8 cellular contexts compared by ENCODE assay signal in the genomic region with DNA sequence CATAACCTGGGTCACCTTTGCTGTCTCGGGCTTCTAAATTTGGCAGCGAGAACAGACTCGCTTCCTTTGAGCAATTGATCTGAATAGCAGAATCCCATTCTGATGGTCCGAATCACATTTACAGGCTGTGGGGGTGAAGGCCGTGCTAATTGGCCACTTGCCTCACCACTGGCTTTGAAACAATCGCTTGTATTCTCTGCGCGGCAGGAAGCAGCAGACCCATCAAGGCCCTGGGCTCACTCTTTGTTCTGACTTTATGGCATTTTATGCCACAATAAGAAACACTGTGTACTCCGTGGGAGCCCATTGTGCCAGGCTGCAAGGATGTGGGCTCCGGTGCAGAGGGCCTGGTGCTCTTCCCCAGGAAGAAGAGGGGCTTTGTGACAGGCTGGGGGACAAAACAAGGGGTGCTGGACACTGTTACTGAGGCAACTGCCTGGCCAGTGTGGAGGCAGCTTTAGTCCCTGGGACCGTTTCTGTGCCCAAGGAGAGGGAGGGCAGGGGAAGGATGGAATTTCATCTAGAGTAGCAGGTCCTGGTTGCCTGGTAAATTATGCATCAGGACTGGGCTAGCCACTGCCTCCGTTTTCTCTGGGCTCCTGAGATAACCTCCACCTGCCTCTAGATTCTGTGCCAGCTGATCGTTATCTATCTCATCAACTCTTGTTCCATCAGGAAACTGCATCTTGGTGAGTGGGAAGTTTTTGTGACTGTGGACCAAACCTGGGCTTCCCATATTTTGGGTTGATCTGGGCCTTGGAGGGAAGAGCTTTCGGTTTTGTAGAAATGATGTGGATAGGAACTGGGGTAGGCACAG.
DNase-seq lines count a peak whose midpoint lies in the region; ATAC-seq, FAIRE-seq and TF ChIP-seq lines count a peak whose summit lies in the region.

No MANE protein-coding gene starts in this region.

- H3K36me3 Mint-ChIP-seq in WTC11 = peaks cover 20% of the 10 kb centered on the region

- FAIRE-seq in GM12891 (lab: Jason Lieb, UNC) = no peak

- H3K9me3 Mint-ChIP-seq in WTC11 = peaks cover 23% of the 10 kb centered on the region

- POLR2A ChIA-PET in WTC11 (lab: Charles Lee) = interaction anchor here (0.6 kb wide), 1 partner anchor 23 kb away, joined by 10 read pairs; no protein-coding TSS in a partner anchor

- peaks cover 15% of the 10 kb centered on the region for H3K27me3 Mint-ChIP-seq in WTC11 (ENCODE audit: low read depth)

- TF ChIP-seq CTCF in WTC11 (IDR thresholded peaks at IDR 0.05) = no peak

- peak overlapping the region; percentile 80 for H3K4me3 Mint-ChIP-seq in WTC11

- peak; percentile 57 for DNase-seq in ELF-1 (ENCODE audit: low read depth, low spot score)
- DNase-seq in WTC11 (ENCODE audit: low spot score) = no peak
- DNase-seq in left ventricle myocardium superior = no peak
- DNase-seq in posterior cingulate gyrus = peak in 7 of 10 donors; percentile 49 to 91 (median 72)
- no peak for DNase-seq in T1000 (lab: John Stamatoyannopoulos, UW)
- DNase-seq in GM12891 (ENCODE audit: insufficient read length, low spot score) = no peak
- DNase-seq in NCI-H2029 (lab: John Stamatoyannopoulos, UW) = no peak
- DNase-seq in NCI-H1930 (lab: John Stamatoyannopoulos, UW) = no peak

- CTCF ChIA-PET in WTC11 (lab: Charles Lee) = interaction anchor here (0.9 to 1.8 kb wide), 4 partner anchors 14 to 263 kb away, joined by 3 to 7 read pairs (median 4); no protein-coding TSS in a partner anchor

- peaks cover 30% of the 10 kb centered on the region for H3K4me1 Mint-ChIP-seq in WTC11

- intact Hi-C loops in left ventricle myocardium superior (cut with micrococcal nuclease) = no loop called here
- intact Hi-C loops in posterior cingulate gyrus (cut with DNase I) = no loop called here

- peak overlapping the region; percentile 89 for H3K27ac Mint-ChIP-seq in WTC11

- TF ChIP-seq POLR2A in GM12891 (IDR thresholded peaks at IDR 0.05; ENCODE audit: low read depth, low read length) = no peak

- peak; percentile 57 for ATAC-seq in WTC11
- ATAC-seq in left ventricle myocardium superior = peak; percentile 34

TF ChIP-seq in WTC11, 78 proteins besides CTCF, POLR2A, EP300 and RAD21 (continues in another document):
- TF ChIP-seq NR1H2 (CRISPR knock-in tag; IDR thresholded peaks at IDR 0.05) = no peak
- TF ChIP-seq, protein P1, sequence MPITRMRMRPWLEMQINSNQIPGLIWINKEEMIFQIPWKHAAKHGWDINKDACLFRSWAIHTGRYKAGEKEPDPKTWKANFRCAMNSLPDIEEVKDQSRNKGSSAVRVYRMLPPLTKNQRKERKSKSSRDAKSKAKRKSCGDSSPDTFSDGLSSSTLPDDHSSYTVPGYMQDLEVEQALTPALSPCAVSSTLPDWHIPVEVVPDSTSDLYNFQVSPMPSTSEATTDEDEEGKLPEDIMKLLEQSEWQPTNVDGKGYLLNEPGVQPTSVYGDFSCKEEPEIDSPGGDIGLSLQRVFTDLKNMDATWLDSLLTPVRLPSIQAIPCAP (CRISPR knock-in tag; IDR thresholded peaks at IDR 0.05) = no peak
- TF ChIP-seq, protein P2, sequence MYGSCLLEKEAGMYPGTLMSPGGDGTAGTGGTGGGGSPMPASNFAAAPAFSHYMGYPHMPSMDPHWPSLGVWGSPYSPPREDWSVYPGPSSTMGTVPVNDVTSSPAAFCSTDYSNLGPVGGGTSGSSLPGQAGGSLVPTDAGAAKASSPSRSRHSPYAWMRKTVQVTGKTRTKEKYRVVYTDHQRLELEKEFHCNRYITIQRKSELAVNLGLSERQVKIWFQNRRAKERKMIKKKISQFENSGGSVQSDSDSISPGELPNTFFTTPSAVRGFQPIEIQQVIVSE (CRISPR knock-in tag; IDR thresholded peaks at IDR 0.05; ENCODE audit: borderline replicate concordance) = no peak
- TF ChIP-seq HMGA2 (CRISPR knock-in tag; IDR thresholded peaks at IDR 0.05) = no peak
- TF ChIP-seq EMX1 (CRISPR knock-in tag; IDR thresholded peaks at IDR 0.05) = no peak
- TF ChIP-seq, protein P3, sequence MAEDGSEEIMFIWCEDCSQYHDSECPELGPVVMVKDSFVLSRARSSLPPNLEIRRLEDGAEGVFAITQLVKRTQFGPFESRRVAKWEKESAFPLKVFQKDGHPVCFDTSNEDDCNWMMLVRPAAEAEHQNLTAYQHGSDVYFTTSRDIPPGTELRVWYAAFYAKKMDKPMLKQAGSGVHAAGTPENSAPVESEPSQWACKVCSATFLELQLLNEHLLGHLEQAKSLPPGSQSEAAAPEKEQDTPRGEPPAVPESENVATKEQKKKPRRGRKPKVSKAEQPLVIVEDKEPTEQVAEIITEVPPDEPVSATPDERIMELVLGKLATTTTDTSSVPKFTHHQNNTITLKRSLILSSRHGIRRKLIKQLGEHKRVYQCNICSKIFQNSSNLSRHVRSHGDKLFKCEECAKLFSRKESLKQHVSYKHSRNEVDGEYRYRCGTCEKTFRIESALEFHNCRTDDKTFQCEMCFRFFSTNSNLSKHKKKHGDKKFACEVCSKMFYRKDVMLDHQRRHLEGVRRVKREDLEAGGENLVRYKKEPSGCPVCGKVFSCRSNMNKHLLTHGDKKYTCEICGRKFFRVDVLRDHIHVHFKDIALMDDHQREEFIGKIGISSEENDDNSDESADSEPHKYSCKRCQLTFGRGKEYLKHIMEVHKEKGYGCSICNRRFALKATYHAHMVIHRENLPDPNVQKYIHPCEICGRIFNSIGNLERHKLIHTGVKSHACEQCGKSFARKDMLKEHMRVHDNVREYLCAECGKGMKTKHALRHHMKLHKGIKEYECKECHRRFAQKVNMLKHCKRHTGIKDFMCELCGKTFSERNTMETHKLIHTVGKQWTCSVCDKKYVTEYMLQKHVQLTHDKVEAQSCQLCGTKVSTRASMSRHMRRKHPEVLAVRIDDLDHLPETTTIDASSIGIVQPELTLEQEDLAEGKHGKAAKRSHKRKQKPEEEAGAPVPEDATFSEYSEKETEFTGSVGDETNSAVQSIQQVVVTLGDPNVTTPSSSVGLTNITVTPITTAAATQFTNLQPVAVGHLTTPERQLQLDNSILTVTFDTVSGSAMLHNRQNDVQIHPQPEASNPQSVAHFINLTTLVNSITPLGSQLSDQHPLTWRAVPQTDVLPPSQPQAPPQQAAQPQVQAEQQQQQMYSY (CRISPR knock-in tag; IDR thresholded peaks at IDR 0.05) = no peak

TF ChIP-seq in GM12891, 5 proteins besides CTCF, POLR2A, EP300 and RAD21:
- no peak for TF ChIP-seq POLR2AphosphoS5 (IDR thresholded peaks at IDR 0.05; ENCODE audit: low read depth, low read length)

Comparison
In these comparisons a context has a peak if more than half of its experiments do, and no peak if none do; other contexts are left out.
1. DNase-seq: peak in ELF-1 (single experiment) and posterior cingulate gyrus (7 of 10); none in WTC11 (single experiment), left ventricle myocardium superior (single experiment), T1000 (single experiment), GM12891 (single experiment), NCI-H2029 (single experiment) and NCI-H1930 (0 of 2).